In the genomic region with DNA sequence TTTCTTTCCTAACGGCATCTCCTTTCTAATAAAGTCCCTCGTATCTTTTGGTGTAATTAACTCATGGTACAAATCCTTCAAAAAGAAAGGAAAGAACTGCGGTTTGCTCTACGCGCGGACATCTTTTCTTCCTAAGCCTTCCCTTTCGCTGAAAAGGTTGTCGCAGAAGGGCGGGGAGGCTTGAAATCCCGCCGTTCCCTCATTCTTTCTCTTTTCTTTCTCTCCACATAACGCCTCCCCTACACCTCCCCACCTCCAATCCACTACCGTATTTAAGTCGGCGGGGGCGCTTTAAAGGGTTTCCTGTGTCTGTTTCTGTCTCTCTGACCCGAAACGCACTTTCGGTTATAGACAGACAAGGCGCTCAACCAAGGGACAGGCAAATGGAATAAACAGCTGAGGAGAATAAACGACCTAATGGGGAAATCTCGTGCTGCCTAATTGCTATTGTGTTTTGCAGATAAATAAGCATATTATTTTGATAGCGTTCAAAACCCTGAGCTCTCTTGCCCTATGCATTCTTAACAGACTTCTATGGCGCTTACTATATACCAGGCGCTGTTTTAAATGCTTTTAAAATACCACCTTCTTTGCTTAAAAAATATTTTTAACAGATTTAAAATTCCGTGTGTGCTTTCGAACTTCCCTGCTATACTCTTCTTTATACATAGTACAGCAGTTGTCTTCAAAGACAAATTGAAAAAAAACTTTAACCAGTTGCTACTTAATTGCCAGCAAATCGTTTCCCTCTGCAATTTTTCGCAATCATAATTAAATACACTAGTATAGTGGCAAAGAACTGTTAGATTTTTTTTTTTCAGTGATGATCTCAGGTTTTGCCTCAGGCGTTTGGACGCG, we compare ENCODE assay signal across 8 cellular contexts. TPM values are rescaled to one million over a fixed set of nuclear protein-coding genes. Genes with fewer than 3 reads are reported as not detected.
DNase-seq lines count a peak whose midpoint lies in the region; ATAC-seq and TF ChIP-seq lines count a peak whose summit lies in the region.

No MANE protein-coding gene starts in this region.

- DNase-seq in AG04449 (ENCODE audit: low read depth, low spot score) (no peak), PC-3 (peak; percentile 7), left ventricle myocardium inferior (peak; percentile 71), pons (ENCODE audit: low spot score) (peak; percentile 92), NCI-H1092 treated with DMSO at 0.1 percent for 48 hours (lab: John Stamatoyannopoulos, UW) (no peak)

- TF ChIP-seq CTCF in AG04449 (IDR thresholded peaks at IDR 0.05; ENCODE audit: insufficient read depth, low read length, missing control alignments) (no peak), PC-3 (conservative IDR thresholded peaks at IDR 0.05; ENCODE audit: low read depth, low read length) (no peak), left ventricle myocardium inferior (IDR thresholded peaks at IDR 0.05; ENCODE audit: borderline replicate concordance) (peak; percentile 21)

- H4K20me1 ChIP-seq in PC-3 (ENCODE audit: low read length): no peaks in the 10 kb centered on the region

- no peaks in the 10 kb centered on the region for H3K79me2 ChIP-seq in PC-3 (ENCODE audit: low read length)

- peak; percentile 62 for ATAC-seq in GM18873 (IDR thresholded peaks at IDR 0.05; ENCODE audit: low FRiP score, unreplicated experiment)
- peak; percentile 56 for ATAC-seq in HG03108 (IDR thresholded peaks at IDR 0.05; ENCODE audit: unreplicated experiment)
- ATAC-seq in PC-3: no peak

- no peaks in the 10 kb centered on the region for H3K36me3 Mint-ChIP-seq in activated naive CD4-positive, alpha-beta T cell treated with anti-CD3 and anti-CD28 coated beads, Interleukin-2, amount 50 U/mL, for 24 hours

- H3K9ac ChIP-seq in PC-3 (ENCODE audit: low read length): no peak overlapping the region

- H3K9me2 ChIP-seq in PC-3 (replicated peaks; ENCODE audit: low read length): no peaks in the 10 kb centered on the region

- H3K4me3 Mint-ChIP-seq in activated naive CD4-positive, alpha-beta T cell treated with anti-CD3 and anti-CD28 coated beads, Interleukin-2, amount 50 U/mL, for 24 hours: peak overlapping the region; percentile 93

- H3K4me3 ChIP-seq in AG04449 (ENCODE audit: low read depth, low read length) (peak overlapping the region; percentile 49), PC-3 (ENCODE audit: low read length) (peak overlapping the region; percentile 54), left ventricle myocardium inferior (peak overlapping the region; percentile 79)

- no TSS peak for BruUV-seq in PC-3 (replicated peaks; lab: Mats Ljungman, UMichigan)

- POLR2A ChIA-PET in AG04449 (lab: Yijun Ruan, JAX): no interaction called here
- POLR2A ChIA-PET in PC-3 (lab: Charles Lee; ENCODE audit: unreplicated experiment): no interaction called here

- H3K27ac Mint-ChIP-seq in activated naive CD4-positive, alpha-beta T cell treated with anti-CD3 and anti-CD28 coated beads, Interleukin-2, amount 50 U/mL, for 24 hours: peak overlapping the region; percentile 65

- no peaks in the 10 kb centered on the region for H3K9me3 Mint-ChIP-seq in activated naive CD4-positive, alpha-beta T cell treated with anti-CD3 and anti-CD28 coated beads, Interleukin-2, amount 50 U/mL, for 24 hours

- no peak overlapping the region; the same call in 1 of the 2 replicates for H2AFZ ChIP-seq in PC-3 (ENCODE audit: low read length)

- H3K4me1 ChIP-seq in PC-3 (ENCODE audit: insufficient read depth, low read length): peaks cover 26% of the 10 kb centered on the region
- peaks cover 59% of the 10 kb centered on the region for H3K4me1 ChIP-seq in left ventricle myocardium inferior

- H3K27me3 ChIP-seq in PC-3 (ENCODE audit: low read length) (peaks cover 94% of the 10 kb centered on the region), left ventricle myocardium inferior (ENCODE audit: low read depth) (peaks cover 15% of the 10 kb centered on the region)

- peak overlapping the region; percentile 94 for H3K4me2 ChIP-seq in PC-3 (ENCODE audit: low read length)

- H3K4me1 Mint-ChIP-seq in activated naive CD4-positive, alpha-beta T cell treated with anti-CD3 and anti-CD28 coated beads, Interleukin-2, amount 50 U/mL, for 24 hours: peaks cover 32% of the 10 kb centered on the region

- no peaks in the 10 kb centered on the region for H3F3A ChIP-seq in PC-3 (ENCODE audit: low read length, unreplicated experiment)

- H3K27ac ChIP-seq in PC-3 (ENCODE audit: low read length): no peak overlapping the region
- peak overlapping the region; percentile 95 for H3K27ac ChIP-seq in left ventricle myocardium inferior (replicated peaks)

- intact Hi-C loops in PC-3 (cut with micrococcal nuclease): no loop called here
- intact Hi-C loops in left ventricle myocardium inferior (cut with micrococcal nuclease): no loop called here

- peaks cover 39% of the 10 kb centered on the region for H3K27me3 Mint-ChIP-seq in activated naive CD4-positive, alpha-beta T cell treated with anti-CD3 and anti-CD28 coated beads, Interleukin-2, amount 50 U/mL, for 24 hours

- CTCF ChIA-PET in AG04449 (lab: Yijun Ruan, JAX) (interaction anchor here (1.4 to 24.4 kb wide), 2 partner anchors 9 to 434 kb away, joined by 3 to 488 read pairs; no protein-coding TSS in a partner anchor), PC-3 (lab: Charles Lee) (no interaction called here)

- H3K36me3 ChIP-seq in PC-3 (ENCODE audit: low read depth, low read length) (no peaks in the 10 kb centered on the region), left ventricle myocardium inferior (no peaks in the 10 kb centered on the region)

- no peaks in the 10 kb centered on the region for H3K9me3 ChIP-seq in PC-3 (ENCODE audit: low read length)
- H3K9me3 ChIP-seq in left ventricle myocardium inferior (replicated peaks): no peaks in the 10 kb centered on the region

RNA-seq across cellular contexts. Expression of gene HEY2, which starts 2.5 kb away (rescaled TPM):
- total RNA-seq in PC-3 (2014; rRNA removed) (not detected in 2 replicates), left ventricle myocardium inferior (25.6 TPM)

RNA-seq across cellular contexts. Expression of gene NCOA7, which starts 43.8 kb away (rescaled TPM):
- 12.1 and 13.4 TPM in 2 replicates for total RNA-seq in PC-3 (2014; rRNA removed)
- 10.3 TPM for total RNA-seq in left ventricle myocardium inferior

Comparison
In these comparisons a context has a peak if more than half of its experiments do, and no peak if none do; other contexts are left out.
1. DNase-seq: peak in PC-3 (single experiment), left ventricle myocardium inferior (single experiment) and pons (single experiment); none in AG04449 (single experiment) and NCI-H1092 treated with DMSO at 0.1 percent for 48 hours (single experiment).
2. RNA of gene HEY2, which starts 2.5 kb away (total RNA-seq): 25.6 TPM in left ventricle myocardium inferior (single experiment); not detected in PC-3; every median in the first group is over 10 times any median in the second.
3. Peak in every context shown above with its lines, with median percentiles within 50 percentile points of each other: H3K4me3 ChIP-seq.